ENCODE assay signal across 23 cellular contexts in the genomic region with DNA sequence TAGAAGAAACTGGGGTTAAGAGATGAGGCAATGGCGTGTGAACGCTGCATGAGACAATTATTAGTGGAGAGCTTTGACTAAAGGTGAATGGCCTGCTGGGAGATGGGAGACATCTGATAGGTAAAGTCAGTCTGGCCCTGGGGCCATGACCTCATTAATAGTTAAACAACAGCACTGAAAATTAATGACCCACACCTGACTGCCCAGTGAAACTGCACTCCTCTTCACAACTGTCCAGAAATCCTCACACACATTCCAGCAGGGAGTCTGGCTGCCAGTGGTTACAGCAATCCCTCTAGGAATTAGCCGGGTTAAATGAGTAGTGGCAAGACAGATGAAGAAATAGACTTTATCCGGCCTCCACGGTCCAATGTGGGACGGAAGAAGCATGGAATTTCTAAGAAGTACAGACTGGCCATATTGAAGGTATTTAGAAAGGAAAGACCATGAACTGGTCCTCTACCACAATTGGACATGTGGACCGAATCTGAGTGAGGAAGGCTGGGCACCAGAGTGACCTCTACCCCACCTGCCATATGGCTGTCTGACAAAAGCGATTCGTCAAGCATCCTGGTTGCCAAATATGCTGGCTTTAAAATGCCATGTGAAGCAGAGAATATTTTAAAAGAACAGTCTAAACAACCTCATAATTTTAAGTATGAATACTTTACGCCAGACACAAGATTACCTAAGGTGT.
DNase-seq lines count a peak whose midpoint lies in the region; TF ChIP-seq lines count a peak whose summit lies in the region.
"Had no signal": no experiment of that assay in that cellular context is flagged by ENCODE, and none has a peak within 500 bp of the region (broad histone marks: within the 10 kb centered on the region; RNA-seq: fewer than 3 reads in every experiment).

No MANE protein-coding gene starts in this region.

- peak; percentile 74 for DNase-seq in NCI-H226
- peak; percentile 38 for DNase-seq in cerebellar cortex (ENCODE audit: low spot score)
- DNase-seq in left kidney (ENCODE audit: low read depth, low spot score): peak; percentile 95
- DNase-seq in retina: peak; percentile 61
- DNase-seq in UCSD-AML1 (lab: John Stamatoyannopoulos, UW; ENCODE audit: unreplicated experiment): no peak
- no peak for DNase-seq in type B pancreatic cell (ENCODE audit: extremely low spot score, unreplicated experiment)
- DNase-seq in ecto neural progenitor cell (ENCODE audit: low spot score): no peak
- DNase-seq: activated CD4-positive, alpha-beta T cell treated with anti-CD3 and anti-CD28 coated beads, Interleukin-2, amount 50 U/mL, for 1 hour; aorta; Calu3; cerebellar nuclear complex; DND-41; effector CD4-positive, alpha-beta T cell; foreskin fibroblast; hippocampal formation; immature natural killer cell; NCI-H187; NCI-H774; stimulated activated CD4-positive, alpha-beta T cell treated with anti-CD3 and anti-CD28 coated beads, Interleukin-12 subunit alpha, Interleukin-12 subunit beta, amount 100 ng/mL, for 4 hours; stimulated activated naive CD4-positive, alpha-beta T cell treated with Interleukin-2 at 50 U/mL for 16 hours; T-helper 9 cell; thyroid gland had no signal

- no peak overlapping the region for H3K27ac Mint-ChIP-seq in type B pancreatic cell
- H3K27ac Mint-ChIP-seq: activated naive CD4-positive, alpha-beta T cell treated with anti-CD3 and anti-CD28 coated beads, Interleukin-2, amount 50 U/mL, for 24 hours had no signal

- no peak for TF ChIP-seq CTCF in type B pancreatic cell (conservative IDR thresholded peaks at IDR 0.05)

- H3K9me3 Mint-ChIP-seq in type B pancreatic cell: no peaks in the 10 kb centered on the region
- H3K9me3 Mint-ChIP-seq: activated naive CD4-positive, alpha-beta T cell treated with anti-CD3 and anti-CD28 coated beads, Interleukin-2, amount 50 U/mL, for 24 hours had no signal

- H3K4me3 Mint-ChIP-seq in type B pancreatic cell: no peak overlapping the region
- H3K4me3 Mint-ChIP-seq: activated naive CD4-positive, alpha-beta T cell treated with anti-CD3 and anti-CD28 coated beads, Interleukin-2, amount 50 U/mL, for 24 hours; immature natural killer cell had no signal

- peaks cover 44% of the 10 kb centered on the region for H3K4me1 Mint-ChIP-seq in type B pancreatic cell (ENCODE audit: unreplicated experiment)
- H3K4me1 Mint-ChIP-seq: activated naive CD4-positive, alpha-beta T cell treated with anti-CD3 and anti-CD28 coated beads, Interleukin-2, amount 50 U/mL, for 24 hours had no signal

- peaks cover 7% of the 10 kb centered on the region for H3K27me3 Mint-ChIP-seq in type B pancreatic cell

- peaks cover 5% of the 10 kb centered on the region for H3K36me3 Mint-ChIP-seq in type B pancreatic cell
- H3K36me3 Mint-ChIP-seq: activated naive CD4-positive, alpha-beta T cell treated with anti-CD3 and anti-CD28 coated beads, Interleukin-2, amount 50 U/mL, for 24 hours had no signal

Comparison
In these comparisons a context has a peak if more than half of its experiments do, and no peak if none do; other contexts are left out.
1. DNase-seq: peak in NCI-H226 (single experiment), cerebellar cortex (single experiment), left kidney (single experiment) and retina (single experiment); none in UCSD-AML1 (single experiment), type B pancreatic cell (single experiment) and ecto neural progenitor cell (single experiment).